1 cellular context compared by ENCODE assay signal in genomic region chr11:75236062-75236461, GRCh38.
TF ChIP-seq lines count a peak whose summit lies in the region.

No MANE protein-coding gene starts in this region.

TF ChIP-seq in GM23338, 12 proteins besides CTCF, POLR2A, EP300 and RAD21 (continued from another document):
- TF ChIP-seq, protein P1, sequence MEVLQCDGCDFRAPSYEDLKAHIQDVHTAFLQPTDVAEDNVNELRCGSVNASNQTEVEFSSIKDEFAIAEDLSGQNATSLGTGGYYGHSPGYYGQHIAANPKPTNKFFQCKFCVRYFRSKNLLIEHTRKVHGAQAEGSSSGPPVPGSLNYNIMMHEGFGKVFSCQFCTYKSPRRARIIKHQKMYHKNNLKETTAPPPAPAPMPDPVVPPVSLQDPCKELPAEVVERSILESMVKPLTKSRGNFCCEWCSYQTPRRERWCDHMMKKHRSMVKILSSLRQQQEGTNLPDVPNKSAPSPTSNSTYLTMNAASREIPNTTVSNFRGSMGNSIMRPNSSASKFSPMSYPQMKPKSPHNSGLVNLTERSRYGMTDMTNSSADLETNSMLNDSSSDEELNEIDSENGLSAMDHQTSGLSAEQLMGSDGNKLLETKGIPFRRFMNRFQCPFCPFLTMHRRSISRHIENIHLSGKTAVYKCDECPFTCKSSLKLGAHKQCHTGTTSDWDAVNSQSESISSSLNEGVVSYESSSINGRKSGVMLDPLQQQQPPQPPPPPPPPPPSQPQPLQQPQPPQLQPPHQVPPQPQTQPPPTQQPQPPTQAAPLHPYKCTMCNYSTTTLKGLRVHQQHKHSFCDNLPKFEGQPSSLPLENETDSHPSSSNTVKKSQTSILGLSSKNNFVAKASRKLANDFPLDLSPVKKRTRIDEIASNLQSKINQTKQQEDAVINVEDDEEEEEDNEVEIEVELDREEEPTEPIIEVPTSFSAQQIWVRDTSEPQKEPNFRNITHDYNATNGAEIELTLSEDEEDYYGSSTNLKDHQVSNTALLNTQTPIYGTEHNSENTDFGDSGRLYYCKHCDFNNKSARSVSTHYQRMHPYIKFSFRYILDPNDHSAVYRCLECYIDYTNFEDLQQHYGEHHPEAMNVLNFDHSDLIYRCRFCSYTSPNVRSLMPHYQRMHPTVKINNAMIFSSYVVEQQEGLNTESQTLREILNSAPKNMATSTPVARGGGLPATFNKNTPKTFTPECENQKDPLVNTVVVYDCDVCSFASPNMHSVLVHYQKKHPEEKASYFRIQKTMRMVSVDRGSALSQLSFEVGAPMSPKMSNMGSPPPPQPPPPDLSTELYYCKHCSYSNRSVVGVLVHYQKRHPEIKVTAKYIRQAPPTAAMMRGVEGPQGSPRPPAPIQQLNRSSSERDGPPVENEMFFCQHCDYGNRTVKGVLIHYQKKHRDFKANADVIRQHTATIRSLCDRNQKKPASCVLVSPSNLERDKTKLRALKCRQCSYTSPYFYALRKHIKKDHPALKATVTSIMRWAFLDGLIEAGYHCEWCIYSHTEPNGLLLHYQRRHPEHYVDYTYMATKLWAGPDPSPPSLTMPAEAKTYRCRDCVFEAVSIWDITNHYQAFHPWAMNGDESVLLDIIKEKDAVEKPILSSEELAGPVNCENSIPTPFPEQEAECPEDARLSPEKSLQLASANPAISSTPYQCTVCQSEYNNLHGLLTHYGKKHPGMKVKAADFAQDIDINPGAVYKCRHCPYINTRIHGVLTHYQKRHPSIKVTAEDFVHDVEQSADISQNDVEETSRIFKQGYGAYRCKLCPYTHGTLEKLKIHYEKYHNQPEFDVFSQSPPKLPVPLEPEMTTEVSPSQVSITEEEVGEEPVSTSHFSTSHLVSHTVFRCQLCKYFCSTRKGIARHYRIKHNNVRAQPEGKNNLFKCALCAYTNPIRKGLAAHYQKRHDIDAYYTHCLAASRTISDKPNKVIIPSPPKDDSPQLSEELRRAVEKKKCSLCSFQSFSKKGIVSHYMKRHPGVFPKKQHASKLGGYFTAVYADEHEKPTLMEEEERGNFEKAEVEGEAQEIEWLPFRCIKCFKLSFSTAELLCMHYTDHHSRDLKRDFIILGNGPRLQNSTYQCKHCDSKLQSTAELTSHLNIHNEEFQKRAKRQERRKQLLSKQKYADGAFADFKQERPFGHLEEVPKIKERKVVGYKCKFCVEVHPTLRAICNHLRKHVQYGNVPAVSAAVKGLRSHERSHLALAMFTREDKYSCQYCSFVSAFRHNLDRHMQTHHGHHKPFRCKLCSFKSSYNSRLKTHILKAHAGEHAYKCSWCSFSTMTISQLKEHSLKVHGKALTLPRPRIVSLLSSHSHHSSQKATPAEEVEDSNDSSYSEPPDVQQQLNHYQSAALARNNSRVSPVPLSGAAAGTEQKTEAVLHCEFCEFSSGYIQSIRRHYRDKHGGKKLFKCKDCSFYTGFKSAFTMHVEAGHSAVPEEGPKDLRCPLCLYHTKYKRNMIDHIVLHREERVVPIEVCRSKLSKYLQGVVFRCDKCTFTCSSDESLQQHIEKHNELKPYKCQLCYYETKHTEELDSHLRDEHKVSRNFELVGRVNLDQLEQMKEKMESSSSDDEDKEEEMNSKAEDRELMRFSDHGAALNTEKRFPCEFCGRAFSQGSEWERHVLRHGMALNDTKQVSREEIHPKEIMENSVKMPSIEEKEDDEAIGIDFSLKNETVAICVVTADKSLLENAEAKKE (CRISPR knock-in tag; IDR thresholded peaks at IDR 0.05) = no peak
- no peak for TF ChIP-seq POLR2AphosphoS5 (IDR thresholded peaks at IDR 0.05; ENCODE audit: low read depth)
